ENCODE assay signal across 8 cellular contexts in the genomic region with DNA sequence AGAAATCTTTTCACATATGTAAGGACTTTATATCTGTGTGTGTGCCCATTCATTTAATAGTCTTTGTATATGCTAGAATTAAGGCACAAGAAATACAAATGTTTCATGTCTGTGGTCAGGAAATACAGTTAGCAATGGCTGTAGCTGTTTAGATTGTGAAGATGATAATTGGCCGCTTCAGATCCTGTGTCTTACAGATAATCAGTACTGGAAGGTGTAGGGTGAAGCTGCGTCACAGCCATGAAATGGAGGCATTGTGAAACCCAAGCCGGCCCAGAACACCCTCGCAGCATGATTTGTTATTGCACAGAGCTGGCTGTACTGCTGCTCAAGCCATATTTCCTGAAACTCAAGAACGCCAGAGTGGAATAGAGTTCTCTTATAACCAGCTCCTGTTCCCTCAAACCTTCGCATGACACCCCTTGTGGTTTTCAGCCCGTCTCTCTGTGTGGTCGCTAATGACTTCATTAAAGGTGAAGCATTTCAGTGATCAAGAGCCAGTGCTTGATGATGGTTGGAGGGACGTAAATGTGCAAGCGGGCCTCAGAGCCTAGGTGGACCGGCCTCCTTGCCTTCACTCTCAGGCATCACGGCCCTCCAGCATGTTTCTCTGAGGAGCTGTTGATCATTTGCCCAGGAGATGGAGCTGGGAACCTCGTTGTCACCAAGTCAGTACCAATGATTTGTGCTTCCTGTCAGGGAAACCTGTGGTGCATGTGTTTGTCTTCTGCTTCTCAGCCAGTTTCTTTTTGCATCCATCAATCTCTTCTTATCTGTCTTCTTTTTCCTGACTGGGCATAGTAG.
DNase-seq lines count a peak whose midpoint lies in the region; ATAC-seq and TF ChIP-seq lines count a peak whose summit lies in the region.

No MANE protein-coding gene starts in this region.

- no peak overlapping the region for H3K4me2 ChIP-seq in SK-N-SH

- H3K27me3 ChIP-seq in SK-N-SH (ENCODE audit: insufficient read depth), result no peaks in the 10 kb centered on the region

- no peaks in the 10 kb centered on the region for H4K20me1 ChIP-seq in SK-N-SH (ENCODE audit: insufficient read depth)

- no peak for TF ChIP-seq CTCF in nephron (IDR thresholded peaks at IDR 0.05; ENCODE audit: unreplicated experiment in 3 of 3)
- TF ChIP-seq CTCF in SK-N-SH (IDR thresholded peaks at IDR 0.05), result no peak

- H3K27me3 Mint-ChIP-seq in nephron (ENCODE audit: low read depth), result no peaks in the 10 kb centered on the region

- H3K9me3 Mint-ChIP-seq in nephron, result no peaks in the 10 kb centered on the region

- no peak for TF ChIP-seq EP300 in SK-N-SH (IDR thresholded peaks at IDR 0.05; ENCODE audit: borderline replicate concordance in 1 of 2, low read depth in 1 of 2, low read length in 1 of 2)

- H3K4me1 Mint-ChIP-seq in nephron, result peaks cover 37% of the 10 kb centered on the region

- DNase-seq in activated gamma-delta T cell treated with Interleukin-2 at 50 U/mL for 16 hours, result peak; percentile 49
- no peak for DNase-seq in activated gamma-delta T cell (lab: John Stamatoyannopoulos, UW)
- DNase-seq in activated naive CD4-positive, alpha-beta T cell treated with anti-CD3 and anti-CD28 coated beads, Interleukin-2, amount 50 U/mL, for 16 hours, result peak; percentile 47
- DNase-seq in ureter (ENCODE audit: low spot score), result peak; percentile 53
- no peak for DNase-seq in NCI-H1930 (lab: John Stamatoyannopoulos, UW)
- no peak for DNase-seq in SK-N-SH

- H3K36me3 Mint-ChIP-seq in nephron (ENCODE audit: low read depth), result no peaks in the 10 kb centered on the region

- no peak overlapping the region for H3K4me3 ChIP-seq in SK-N-SH (ENCODE audit: low read depth in 2 of 2, low read length in 1 of 2)

- H2AFZ ChIP-seq in SK-N-SH (ENCODE audit: low read depth), result no peak overlapping the region

- H3K27ac Mint-ChIP-seq in nephron, result peak overlapping the region; percentile 25 to 32 (median 25)

- no peak for TF ChIP-seq RAD21 in SK-N-SH (IDR thresholded peaks at IDR 0.05; ENCODE audit: low read length)

- WGBS in SK-N-SH (ENCODE audit: low lambda C conversion rate), result 85% methylated on average over 13 of the region's 13 CpGs

- POLR2A ChIA-PET in SK-N-SH (lab: Yijun Ruan, JAX), result no interaction called here

- H3K4me1 ChIP-seq in SK-N-SH (ENCODE audit: control insufficient read depth in 1 of 2, insufficient read depth in 2 of 2, low read depth in 1 of 2, low read length in 1 of 2), result peaks cover 3 to 11% of the 10 kb centered on the region in 2 experiments; a peak in 2 of 4 replicates

- no peak overlapping the region for H3K9ac ChIP-seq in SK-N-SH

- no peaks in the 10 kb centered on the region for H3K36me3 ChIP-seq in SK-N-SH (replicated peaks in 1 of 2; ENCODE audit: control insufficient read depth in 1 of 2, insufficient read depth in 2 of 2, low read length in 1 of 2)

- CTCF ChIA-PET in SK-N-SH (lab: Yijun Ruan, JAX), result interaction anchor here (0.8 to 3.3 kb wide), 17 partner anchors 7 to 808 kb away, joined by 3 to 29 read pairs (median 6); a partner anchor contains a TSS

- no peaks in the 10 kb centered on the region for H3F3A ChIP-seq in SK-N-SH (replicated peaks; ENCODE audit: insufficient read depth)

- no peaks in the 10 kb centered on the region for H3K79me2 ChIP-seq in SK-N-SH (ENCODE audit: insufficient read depth)

- H3K27ac ChIP-seq in SK-N-SH (ENCODE audit: low read depth in 2 of 2, low read length in 1 of 2), result peak overlapping the region in 1 of 2 experiments; percentile 13; a peak in 1 of 4 replicates

- H3K4me3 Mint-ChIP-seq in nephron, result no peak overlapping the region

- ATAC-seq in HG02798 (IDR thresholded peaks at IDR 0.05; ENCODE audit: poor library complexity, unreplicated experiment), result no peak

- no peaks in the 10 kb centered on the region for H3K9me2 ChIP-seq in SK-N-SH

- H3K9me3 ChIP-seq in SK-N-SH, result no peaks in the 10 kb centered on the region

TF ChIP-seq in SK-N-SH, 30 proteins besides CTCF, POLR2A, EP300 and RAD21:
- TF ChIP-seq CHD2 (IDR thresholded peaks at IDR 0.05; ENCODE audit: low read length, partially characterized antibody) (no peak), RCOR1 (IDR thresholded peaks at IDR 0.05; ENCODE audit: low read length) (no peak), MXI1 (IDR thresholded peaks at IDR 0.05; ENCODE audit: low read depth, low read length) (no peak), NFIC (IDR thresholded peaks at IDR 0.05; ENCODE audit: borderline replicate concordance) (no peak), RXRA (IDR thresholded peaks at IDR 0.05; ENCODE audit: borderline replicate concordance, low read depth) (no peak), GATA2 (CRISPR knock-in tag; IDR thresholded peaks at IDR 0.05) (no peak), MEF2A (IDR thresholded peaks at IDR 0.05; ENCODE audit: borderline replicate concordance, low read depth) (no peak)
- TF ChIP-seq, protein P1, sequence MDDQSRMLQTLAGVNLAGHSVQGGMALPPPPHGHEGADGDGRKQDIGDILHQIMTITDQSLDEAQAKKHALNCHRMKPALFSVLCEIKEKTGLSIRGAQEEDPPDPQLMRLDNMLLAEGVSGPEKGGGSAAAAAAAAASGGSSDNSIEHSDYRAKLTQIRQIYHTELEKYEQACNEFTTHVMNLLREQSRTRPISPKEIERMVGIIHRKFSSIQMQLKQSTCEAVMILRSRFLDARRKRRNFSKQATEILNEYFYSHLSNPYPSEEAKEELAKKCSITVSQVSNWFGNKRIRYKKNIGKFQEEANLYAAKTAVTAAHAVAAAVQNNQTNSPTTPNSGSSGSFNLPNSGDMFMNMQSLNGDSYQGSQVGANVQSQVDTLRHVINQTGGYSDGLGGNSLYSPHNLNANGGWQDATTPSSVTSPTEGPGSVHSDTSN (IDR thresholded peaks at IDR 0.05), result no peak
- TF ChIP-seq, protein P2, sequence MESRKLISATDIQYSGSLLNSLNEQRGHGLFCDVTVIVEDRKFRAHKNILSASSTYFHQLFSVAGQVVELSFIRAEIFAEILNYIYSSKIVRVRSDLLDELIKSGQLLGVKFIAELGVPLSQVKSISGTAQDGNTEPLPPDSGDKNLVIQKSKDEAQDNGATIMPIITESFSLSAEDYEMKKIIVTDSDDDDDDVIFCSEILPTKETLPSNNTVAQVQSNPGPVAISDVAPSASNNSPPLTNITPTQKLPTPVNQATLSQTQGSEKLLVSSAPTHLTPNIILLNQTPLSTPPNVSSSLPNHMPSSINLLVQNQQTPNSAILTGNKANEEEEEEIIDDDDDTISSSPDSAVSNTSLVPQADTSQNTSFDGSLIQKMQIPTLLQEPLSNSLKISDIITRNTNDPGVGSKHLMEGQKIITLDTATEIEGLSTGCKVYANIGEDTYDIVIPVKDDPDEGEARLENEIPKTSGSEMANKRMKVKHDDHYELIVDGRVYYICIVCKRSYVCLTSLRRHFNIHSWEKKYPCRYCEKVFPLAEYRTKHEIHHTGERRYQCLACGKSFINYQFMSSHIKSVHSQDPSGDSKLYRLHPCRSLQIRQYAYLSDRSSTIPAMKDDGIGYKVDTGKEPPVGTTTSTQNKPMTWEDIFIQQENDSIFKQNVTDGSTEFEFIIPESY (IDR thresholded peaks at IDR 0.05; ENCODE audit: borderline replicate concordance, low read depth), result no peak
- TF ChIP-seq, protein P3, sequence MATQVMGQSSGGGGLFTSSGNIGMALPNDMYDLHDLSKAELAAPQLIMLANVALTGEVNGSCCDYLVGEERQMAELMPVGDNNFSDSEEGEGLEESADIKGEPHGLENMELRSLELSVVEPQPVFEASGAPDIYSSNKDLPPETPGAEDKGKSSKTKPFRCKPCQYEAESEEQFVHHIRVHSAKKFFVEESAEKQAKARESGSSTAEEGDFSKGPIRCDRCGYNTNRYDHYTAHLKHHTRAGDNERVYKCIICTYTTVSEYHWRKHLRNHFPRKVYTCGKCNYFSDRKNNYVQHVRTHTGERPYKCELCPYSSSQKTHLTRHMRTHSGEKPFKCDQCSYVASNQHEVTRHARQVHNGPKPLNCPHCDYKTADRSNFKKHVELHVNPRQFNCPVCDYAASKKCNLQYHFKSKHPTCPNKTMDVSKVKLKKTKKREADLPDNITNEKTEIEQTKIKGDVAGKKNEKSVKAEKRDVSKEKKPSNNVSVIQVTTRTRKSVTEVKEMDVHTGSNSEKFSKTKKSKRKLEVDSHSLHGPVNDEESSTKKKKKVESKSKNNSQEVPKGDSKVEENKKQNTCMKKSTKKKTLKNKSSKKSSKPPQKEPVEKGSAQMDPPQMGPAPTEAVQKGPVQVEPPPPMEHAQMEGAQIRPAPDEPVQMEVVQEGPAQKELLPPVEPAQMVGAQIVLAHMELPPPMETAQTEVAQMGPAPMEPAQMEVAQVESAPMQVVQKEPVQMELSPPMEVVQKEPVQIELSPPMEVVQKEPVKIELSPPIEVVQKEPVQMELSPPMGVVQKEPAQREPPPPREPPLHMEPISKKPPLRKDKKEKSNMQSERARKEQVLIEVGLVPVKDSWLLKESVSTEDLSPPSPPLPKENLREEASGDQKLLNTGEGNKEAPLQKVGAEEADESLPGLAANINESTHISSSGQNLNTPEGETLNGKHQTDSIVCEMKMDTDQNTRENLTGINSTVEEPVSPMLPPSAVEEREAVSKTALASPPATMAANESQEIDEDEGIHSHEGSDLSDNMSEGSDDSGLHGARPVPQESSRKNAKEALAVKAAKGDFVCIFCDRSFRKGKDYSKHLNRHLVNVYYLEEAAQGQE (IDR thresholded peaks at IDR 0.05; ENCODE audit: low read depth, low read length), result no peak

Comparison
In these comparisons a context has a peak if more than half of its experiments do, and no peak if none do; other contexts are left out.
1. DNase-seq: peak in activated gamma-delta T cell treated with Interleukin-2 at 50 U/mL for 16 hours (single experiment), activated naive CD4-positive, alpha-beta T cell treated with anti-CD3 and anti-CD28 coated beads, Interleukin-2, amount 50 U/mL, for 16 hours (single experiment) and ureter (single experiment); none in activated gamma-delta T cell (single experiment), NCI-H1930 (0 of 2) and SK-N-SH (single experiment).